In the genomic region with DNA sequence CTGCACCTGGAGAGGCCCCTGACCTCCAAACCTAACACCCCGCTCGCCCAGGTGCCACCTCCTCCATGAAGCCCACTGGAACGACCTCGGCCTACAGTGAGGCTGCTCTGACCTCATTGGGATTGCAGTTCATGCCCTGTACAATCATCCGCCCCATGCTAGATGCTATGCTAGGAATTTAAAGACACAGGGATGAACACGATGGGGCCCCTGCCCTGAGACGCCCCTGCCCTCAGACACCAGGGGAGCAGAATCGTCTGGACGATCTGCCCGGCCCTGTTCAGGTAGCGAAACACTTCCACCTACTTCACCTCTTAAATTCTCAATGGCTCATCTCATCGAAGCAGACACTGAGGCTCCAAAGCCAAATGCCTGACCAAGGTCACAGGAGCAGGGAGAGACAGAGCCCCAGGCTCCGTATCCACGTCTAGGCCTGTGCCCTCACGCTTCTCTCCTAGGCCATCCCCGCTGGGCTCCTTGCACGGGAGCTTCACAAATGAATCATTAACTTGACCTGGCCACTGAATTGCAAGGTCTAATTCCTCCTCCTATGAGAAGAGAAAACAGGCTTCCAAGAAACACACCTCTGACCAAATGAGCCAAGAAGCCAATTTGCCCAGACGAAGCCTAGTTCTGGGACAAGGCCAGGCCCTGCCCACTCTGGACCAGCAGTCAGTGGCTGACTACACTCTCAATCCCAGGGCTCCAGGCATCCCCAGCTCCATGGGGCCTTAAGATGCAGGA, we compare ENCODE assay signal across 1 cellular context.
TF ChIP-seq lines count a peak whose summit lies in the region.

No MANE protein-coding gene starts in this region.

TF ChIP-seq in HepG2, 621 proteins besides CTCF, POLR2A, EP300 and RAD21 (continued from another document and continues in another):
- peak; percentile 14; the same call in 1 of the 2 replicates for TF ChIP-seq ZBTB26 (CRISPR knock-in tag; IDR thresholded peaks at IDR 0.05; ENCODE audit: borderline replicate concordance)
- no peak for TF ChIP-seq ZNF432 (CRISPR knock-in tag; IDR thresholded peaks at IDR 0.05; ENCODE audit: borderline replicate concordance)
- peak; percentile 14; the same call in 1 of the 2 replicates for TF ChIP-seq KDM6A (CRISPR knock-in tag; IDR thresholded peaks at IDR 0.05; ENCODE audit: low read depth)
- peak; percentile 44; the same call in 1 of the 2 replicates for TF ChIP-seq TAF1 (CRISPR knock-in tag; IDR thresholded peaks at IDR 0.05)
- no peak for TF ChIP-seq ZNF850 (CRISPR knock-in tag; conservative IDR thresholded peaks at IDR 0.05)
- TF ChIP-seq DBP (CRISPR knock-in tag; IDR thresholded peaks at IDR 0.05; ENCODE audit: not compliant biosample characterization) = no peak
- TF ChIP-seq ZNF546 (CRISPR knock-in tag; conservative IDR thresholded peaks at IDR 0.05) = no peak
- no peak for TF ChIP-seq SAFB2 (CRISPR knock-in tag; IDR thresholded peaks at IDR 0.05; ENCODE audit: borderline replicate concordance, low read depth)
- no peak; the same call in 1 of the 2 replicates for TF ChIP-seq ZNF543 (CRISPR knock-in tag; IDR thresholded peaks at IDR 0.05)
- TF ChIP-seq ZNF609 (CRISPR knock-in tag; IDR thresholded peaks at IDR 0.05; ENCODE audit: borderline replicate concordance) = peak; percentile 58; the same call in 1 of the 2 replicates
- TF ChIP-seq ZBTB8A (CRISPR knock-in tag; IDR thresholded peaks at IDR 0.05; ENCODE audit: borderline replicate concordance, low read depth) = no peak; the same call in 1 of the 2 replicates
- TF ChIP-seq ZNF180 (CRISPR knock-in tag; IDR thresholded peaks at IDR 0.05; ENCODE audit: borderline replicate concordance, low read depth) = no peak
- TF ChIP-seq CEBPB (IDR thresholded peaks at IDR 0.05; ENCODE audit: borderline replicate concordance, low read depth, low read length) = no peak
- 0 out of 2 replicates have a peak, but pooled peaks have one; percentile 42 for TF ChIP-seq PPARG (CRISPR knock-in tag; conservative IDR thresholded peaks at IDR 0.05)
- TF ChIP-seq SYNCRIP (IDR thresholded peaks at IDR 0.05; ENCODE audit: insufficient read depth, low read depth, low read length) = no peak
- TF ChIP-seq ZNF569 (CRISPR knock-in tag; IDR thresholded peaks at IDR 0.05; ENCODE audit: borderline replicate concordance) = no peak
- TF ChIP-seq HCFC1 (IDR thresholded peaks at IDR 0.05; ENCODE audit: low read depth, low read length) = no peak
- TF ChIP-seq FOSL2 (CRISPR knock-in tag; IDR thresholded peaks at IDR 0.05) = peak; percentile 43
- TF ChIP-seq ZNF790 (CRISPR knock-in tag; IDR thresholded peaks at IDR 0.05; ENCODE audit: borderline replicate concordance) = no peak
- TF ChIP-seq MTA3 (CRISPR knock-in tag; IDR thresholded peaks at IDR 0.05) = no peak
- TF ChIP-seq CREB1 (IDR thresholded peaks at IDR 0.05) = no peak
- TF ChIP-seq CREB1 (CRISPR knock-in tag; IDR thresholded peaks at IDR 0.05) = peak; percentile 23; the same call in 1 of the 2 replicates
- TF ChIP-seq TFDP1 (CRISPR knock-in tag; IDR thresholded peaks at IDR 0.05; ENCODE audit: borderline replicate concordance) = no peak
- TF ChIP-seq HOXA3 (CRISPR knock-in tag; IDR thresholded peaks at IDR 0.05) = peak; percentile 33; the same call in 1 of the 2 replicates
- no peak for TF ChIP-seq JUNB (CRISPR knock-in tag; IDR thresholded peaks at IDR 0.05; ENCODE audit: borderline replicate concordance)
- no peak for TF ChIP-seq ZNF713 (CRISPR knock-in tag; IDR thresholded peaks at IDR 0.05)
- no peak for TF ChIP-seq TOPORS (CRISPR knock-in tag; IDR thresholded peaks at IDR 0.05)
- no peak for TF ChIP-seq CSRNP1 (CRISPR knock-in tag; IDR thresholded peaks at IDR 0.05)
- TF ChIP-seq, protein P1, sequence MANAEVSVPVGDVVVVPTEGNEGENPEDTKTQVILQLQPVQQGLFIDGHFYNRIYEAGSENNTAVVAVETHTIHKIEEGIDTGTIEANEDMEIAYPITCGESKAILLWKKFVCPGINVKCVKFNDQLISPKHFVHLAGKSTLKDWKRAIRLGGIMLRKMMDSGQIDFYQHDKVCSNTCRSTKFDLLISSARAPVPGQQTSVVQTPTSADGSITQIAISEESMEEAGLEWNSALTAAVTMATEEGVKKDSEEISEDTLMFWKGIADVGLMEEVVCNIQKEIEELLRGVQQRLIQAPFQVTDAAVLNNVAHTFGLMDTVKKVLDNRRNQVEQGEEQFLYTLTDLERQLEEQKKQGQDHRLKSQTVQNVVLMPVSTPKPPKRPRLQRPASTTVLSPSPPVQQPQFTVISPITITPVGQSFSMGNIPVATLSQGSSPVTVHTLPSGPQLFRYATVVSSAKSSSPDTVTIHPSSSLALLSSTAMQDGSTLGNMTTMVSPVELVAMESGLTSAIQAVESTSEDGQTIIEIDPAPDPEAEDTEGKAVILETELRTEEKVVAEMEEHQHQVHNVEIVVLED (CRISPR knock-in tag; IDR thresholded peaks at IDR 0.05; ENCODE audit: borderline replicate concordance) = no peak
- 0 out of 2 replicates have a peak, but pooled peaks have one; percentile 31 for TF ChIP-seq ZNF275 (CRISPR knock-in tag; IDR thresholded peaks at IDR 0.05; ENCODE audit: borderline replicate concordance)
- TF ChIP-seq, protein P2, sequence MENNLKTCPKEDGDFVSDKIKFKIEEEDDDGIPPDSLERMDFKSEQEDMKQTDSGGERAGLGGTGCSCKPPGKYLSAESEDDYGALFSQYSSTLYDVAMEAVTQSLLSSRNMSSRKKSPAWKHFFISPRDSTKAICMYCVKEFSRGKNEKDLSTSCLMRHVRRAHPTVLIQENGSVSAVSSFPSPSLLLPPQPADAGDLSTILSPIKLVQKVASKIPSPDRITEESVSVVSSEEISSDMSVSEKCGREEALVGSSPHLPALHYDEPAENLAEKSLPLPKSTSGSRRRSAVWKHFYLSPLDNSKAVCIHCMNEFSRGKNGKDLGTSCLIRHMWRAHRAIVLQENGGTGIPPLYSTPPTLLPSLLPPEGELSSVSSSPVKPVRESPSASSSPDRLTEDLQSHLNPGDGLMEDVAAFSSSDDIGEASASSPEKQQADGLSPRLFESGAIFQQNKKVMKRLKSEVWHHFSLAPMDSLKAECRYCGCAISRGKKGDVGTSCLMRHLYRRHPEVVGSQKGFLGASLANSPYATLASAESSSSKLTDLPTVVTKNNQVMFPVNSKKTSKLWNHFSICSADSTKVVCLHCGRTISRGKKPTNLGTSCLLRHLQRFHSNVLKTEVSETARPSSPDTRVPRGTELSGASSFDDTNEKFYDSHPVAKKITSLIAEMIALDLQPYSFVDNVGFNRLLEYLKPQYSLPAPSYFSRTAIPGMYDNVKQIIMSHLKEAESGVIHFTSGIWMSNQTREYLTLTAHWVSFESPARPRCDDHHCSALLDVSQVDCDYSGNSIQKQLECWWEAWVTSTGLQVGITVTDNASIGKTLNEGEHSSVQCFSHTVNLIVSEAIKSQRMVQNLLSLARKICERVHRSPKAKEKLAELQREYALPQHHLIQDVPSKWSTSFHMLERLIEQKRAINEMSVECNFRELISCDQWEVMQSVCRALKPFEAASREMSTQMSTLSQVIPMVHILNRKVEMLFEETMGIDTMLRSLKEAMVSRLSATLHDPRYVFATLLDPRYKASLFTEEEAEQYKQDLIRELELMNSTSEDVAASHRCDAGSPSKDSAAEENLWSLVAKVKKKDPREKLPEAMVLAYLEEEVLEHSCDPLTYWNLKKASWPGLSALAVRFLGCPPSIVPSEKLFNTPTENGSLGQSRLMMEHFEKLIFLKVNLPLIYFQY (CRISPR knock-in tag; IDR thresholded peaks at IDR 0.05; ENCODE audit: borderline replicate concordance) = no peak
- TF ChIP-seq TSC22D2 (CRISPR knock-in tag; IDR thresholded peaks at IDR 0.05; ENCODE audit: borderline replicate concordance) = no peak
- TF ChIP-seq ZNF343 (CRISPR knock-in tag; IDR thresholded peaks at IDR 0.05) = no peak
- TF ChIP-seq ZNF17 (CRISPR knock-in tag; IDR thresholded peaks at IDR 0.05) = no peak
- TF ChIP-seq ATF1 (CRISPR knock-in tag; IDR thresholded peaks at IDR 0.05) = no peak
- TF ChIP-seq ZNF616 (CRISPR knock-in tag; IDR thresholded peaks at IDR 0.05; ENCODE audit: low read depth) = no peak
- no peak for TF ChIP-seq ZNF205 (CRISPR knock-in tag; IDR thresholded peaks at IDR 0.05)
- TF ChIP-seq SOX13 (IDR thresholded peaks at IDR 0.05) = no peak
- TF ChIP-seq SOX13 (CRISPR knock-in tag; conservative IDR thresholded peaks at IDR 0.05 in 1 of 2, IDR thresholded peaks at IDR 0.05 in 1 of 2) = 0 out of 4 replicates have a peak, but pooled peaks of 1 of the 2 experiments have one; percentile 14
